1 cellular context compared by ENCODE assay signal in the genomic region with DNA sequence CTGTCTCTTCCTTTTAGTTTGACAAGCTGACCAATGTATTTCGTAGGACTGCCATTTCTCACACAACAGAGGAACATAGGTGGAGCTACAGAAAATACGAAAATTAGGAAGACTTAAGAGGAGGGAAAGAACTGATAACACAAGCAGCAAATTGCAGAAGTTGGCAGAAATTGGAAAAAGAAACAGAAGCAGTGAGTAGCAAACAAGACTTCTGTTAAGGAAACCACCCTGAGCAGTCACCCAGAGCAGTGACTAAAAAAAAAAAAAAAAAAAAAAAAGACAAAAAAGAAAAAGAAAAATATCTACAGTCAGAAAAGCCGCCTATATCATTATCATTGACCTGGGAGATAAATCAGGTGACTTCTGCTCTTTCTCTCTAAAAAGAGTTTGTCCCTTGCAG.
TF ChIP-seq lines count a peak whose summit lies in the region.

No MANE protein-coding gene starts in this region.

TF ChIP-seq in GM12878, 131 proteins besides CTCF, POLR2A, EP300 and RAD21 (continued from another document):
- TF ChIP-seq ATF2 (IDR thresholded peaks at IDR 0.05; ENCODE audit: low read length) (peak; percentile 59), PML (IDR thresholded peaks at IDR 0.05; ENCODE audit: low read length) (peak; percentile 15; the same call in 1 of the 2 replicates), ZBED1 (IDR thresholded peaks at IDR 0.05; ENCODE audit: borderline replicate concordance) (no peak), PAX5 (IDR thresholded peaks at IDR 0.05; ENCODE audit: borderline replicate concordance, low read depth, low read length) (no peak), RELB (IDR thresholded peaks at IDR 0.05; ENCODE audit: low read depth) (peak; percentile 56; the same call in 1 of the 2 replicates), SMC3 (IDR thresholded peaks at IDR 0.05; ENCODE audit: borderline replicate concordance, low read length) (0 out of 2 replicates have a peak, but pooled peaks have one; percentile 4), POU2F2 (IDR thresholded peaks at IDR 0.05; ENCODE audit: borderline replicate concordance, low read depth, low read length) (no peak), STAT1 (conservative IDR thresholded peaks at IDR 0.05) (no peak), MTA2 (IDR thresholded peaks at IDR 0.05; ENCODE audit: low read depth) (peak; percentile 29; the same call in 1 of the 2 replicates), NBN (IDR thresholded peaks at IDR 0.05) (peak; percentile 77; the same call in 1 of the 2 replicates)
- TF ChIP-seq, protein P1, sequence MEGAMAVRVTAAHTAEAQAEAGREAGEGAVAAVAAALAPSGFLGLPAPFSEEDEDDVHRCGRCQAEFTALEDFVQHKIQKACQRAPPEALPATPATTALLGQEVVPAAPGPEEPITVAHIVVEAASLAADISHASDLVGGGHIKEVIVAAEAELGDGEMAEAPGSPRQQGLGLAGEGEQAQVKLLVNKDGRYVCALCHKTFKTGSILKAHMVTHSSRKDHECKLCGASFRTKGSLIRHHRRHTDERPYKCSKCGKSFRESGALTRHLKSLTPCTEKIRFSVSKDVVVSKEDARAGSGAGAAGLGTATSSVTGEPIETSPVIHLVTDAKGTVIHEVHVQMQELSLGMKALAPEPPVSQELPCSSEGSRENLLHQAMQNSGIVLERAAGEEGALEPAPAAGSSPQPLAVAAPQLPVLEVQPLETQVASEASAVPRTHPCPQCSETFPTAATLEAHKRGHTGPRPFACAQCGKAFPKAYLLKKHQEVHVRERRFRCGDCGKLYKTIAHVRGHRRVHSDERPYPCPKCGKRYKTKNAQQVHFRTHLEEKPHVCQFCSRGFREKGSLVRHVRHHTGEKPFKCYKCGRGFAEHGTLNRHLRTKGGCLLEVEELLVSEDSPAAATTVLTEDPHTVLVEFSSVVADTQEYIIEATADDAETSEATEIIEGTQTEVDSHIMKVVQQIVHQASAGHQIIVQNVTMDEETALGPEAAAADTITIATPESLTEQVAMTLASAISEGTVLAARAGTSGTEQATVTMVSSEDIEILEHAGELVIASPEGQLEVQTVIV (IDR thresholded peaks at IDR 0.05; ENCODE audit: borderline replicate concordance, partially characterized antibody) = no peak
